8 cellular contexts compared by ENCODE assay signal in genomic region chr4:15702941-15703403, GRCh38. TPM values are rescaled to one million over a fixed set of nuclear protein-coding genes. Genes with fewer than 3 reads are reported as not detected.
A peak's percentile ranks its signal among the peaks of the same experiment; 100 is the strongest.
DNase-seq lines count a peak whose midpoint lies in the region; ATAC-seq and TF ChIP-seq lines count a peak whose summit lies in the region.

A gene with protein sequence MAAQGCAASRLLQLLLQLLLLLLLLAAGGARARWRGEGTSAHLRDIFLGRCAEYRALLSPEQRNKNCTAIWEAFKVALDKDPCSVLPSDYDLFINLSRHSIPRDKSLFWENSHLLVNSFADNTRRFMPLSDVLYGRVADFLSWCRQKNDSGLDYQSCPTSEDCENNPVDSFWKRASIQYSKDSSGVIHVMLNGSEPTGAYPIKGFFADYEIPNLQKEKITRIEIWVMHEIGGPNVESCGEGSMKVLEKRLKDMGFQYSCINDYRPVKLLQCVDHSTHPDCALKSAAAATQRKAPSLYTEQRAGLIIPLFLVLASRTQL (plus strand): TSS chr4:15703065. CDS start chr4:15703145, 80 bp downstream.

- H3K36me3 Mint-ChIP-seq in IgD-negative memory B cell = peaks cover 1% of the 10 kb centered on the region

- H3K4me1 Mint-ChIP-seq in IgD-negative memory B cell = peaks cover 3 to 7% (median 7%) of the 10 kb centered on the region in 3 donors

- H3K27me3 Mint-ChIP-seq in IgD-negative memory B cell = peaks cover 20% of the 10 kb centered on the region

- H3K4me3 Mint-ChIP-seq in IgD-negative memory B cell = peak within 1 kb of the TSS; percentile 67 to 94 (median 88)

- ATAC-seq in GM19035 (IDR thresholded peaks at IDR 0.05; ENCODE audit: unreplicated experiment) (peak; percentile 64), lung (ENCODE audit: insufficient read depth, low FRiP score) (peak; percentile 85), GM18909 (IDR thresholded peaks at IDR 0.05; ENCODE audit: poor library complexity, unreplicated experiment) (no peak)

- no peaks in the 10 kb centered on the region for H3K36me3 ChIP-seq in lung (ENCODE audit: control insufficient read depth in 2 of 2, insufficient read depth in 2 of 2, low read length in 2 of 2)

- no peaks in the 10 kb centered on the region for H3K9me3 ChIP-seq in lung (ENCODE audit: control insufficient read depth in 2 of 2, insufficient read depth in 1 of 2, low read length in 1 of 2)

- no peak for TF ChIP-seq CTCF in lung (IDR thresholded peaks at IDR 0.05; ENCODE audit: control extremely low read depth, extremely low read depth)

- no peaks in the 10 kb centered on the region for H3K27me3 ChIP-seq in lung (ENCODE audit: control insufficient read depth, insufficient read depth)

- H3K4me3 ChIP-seq in lung = no peak within 1 kb of the TSS

- peak within 1 kb of the TSS in 1 of 3 donors; percentile 16 for H3K27ac Mint-ChIP-seq in IgD-negative memory B cell

- peaks cover 0 to 7% (median 0%) of the 10 kb centered on the region in 3 donors for H3K9me3 Mint-ChIP-seq in IgD-negative memory B cell

- DNase-seq in activated CD4-positive, alpha-beta T cell treated with anti-CD3 and anti-CD28 coated beads, Interleukin-2, amount 50 U/mL, for 48 hours = peak; percentile 53 to 67
- DNase-seq in effector CD4-positive, alpha-beta T cell = peak; percentile 28
- DNase-seq in lung (ENCODE audit: low spot score) (peak; percentile 83), SHP77 treated with DMSO at 0.1 percent for 48 hours (lab: John Stamatoyannopoulos, UW) (no peak)
- DNase-seq in stimulated activated CD8-positive, alpha-beta memory T cell treated with anti-CD3 and anti-CD28 coated beads, Interleukin-15, amount 100 ng/mL, for 4 hours (ENCODE audit: low read depth in 2 of 2) = peak; percentile 4 to 10

- peaks cover 0 to 2% of the 10 kb centered on the region in 2 donors for H3K4me1 ChIP-seq in lung (ENCODE audit: control insufficient read depth in 2 of 2, insufficient read depth in 2 of 2, low read length in 2 of 2)

- H3K27ac ChIP-seq in lung (ENCODE audit: low read depth in 1 of 2, low read length in 1 of 2) = peak within 1 kb of the TSS in 1 of 2 donors; percentile 20

- 3 to 5% methylated on average over 42 to 43 of the region's 43 CpGs for WGBS in lung, 2 donors

RNA-seq across cellular contexts. Expression of the gene that starts here (rescaled TPM):
- polyA plus RNA-seq in IgD-negative memory B cell (0.21 TPM), lung (10 to 100 TPM in 1 of 2 donors, 1 to 10 TPM in 1; 4.1 to 53.5 TPM)
- 10 to 100 TPM in 1 of 2 donors, 1 to 10 TPM in 1; 9.1 to 12.8 TPM for total RNA-seq in lung
